ENCODE assay signal across 1 cellular context in genomic region chr3:170364965-170365364, GRCh38.
TF ChIP-seq lines count a peak whose summit lies in the region.

No MANE protein-coding gene starts in this region.

TF ChIP-seq in H1, 55 proteins besides CTCF, POLR2A, EP300 and RAD21:
- no peak for TF ChIP-seq POU5F1 (IDR thresholded peaks at IDR 0.05; ENCODE audit: low read depth, low read length)
